Comparison of ENCODE assay signal across 8 cellular contexts in genomic region chr17:7862692-7863437, GRCh38. TPM values are rescaled to one million over a fixed set of nuclear protein-coding genes. Genes with fewer than 3 reads are reported as not detected.
A peak's percentile ranks its signal among the peaks of the same experiment; 100 is the strongest.
DNase-seq lines count a peak whose midpoint lies in the region; ATAC-seq and TF ChIP-seq lines count a peak whose summit lies in the region.

No MANE protein-coding gene starts in this region.

- H3K27me3 Mint-ChIP-seq in endothelial cell (ENCODE audit: unreplicated experiment): peaks cover 3% of the 10 kb centered on the region
- H3K27me3 Mint-ChIP-seq in nephron progenitor cell (ENCODE audit: low read depth, poor library complexity): peaks cover under 1% of the 10 kb centered on the region

- DNase-seq in DMS79 (lab: John Stamatoyannopoulos, UW) (peak; percentile 56), HT-29 (ENCODE audit: low spot score) (peak; percentile 50), SK-N-DZ (ENCODE audit: low spot score) (peak; percentile 75), endothelial cell (ENCODE audit: low spot score) (peak; percentile 46), nephron progenitor cell (peak; percentile 63), NCI-H2107 treated with DMSO at 0.1 percent for 48 hours (lab: John Stamatoyannopoulos, UW; ENCODE audit: unreplicated experiment) (no peak), COR-L47 (lab: John Stamatoyannopoulos, UW) (no peak)

- peak; percentile 81 for TF ChIP-seq CTCF in endothelial cell (IDR thresholded peaks at IDR 0.05; ENCODE audit: unreplicated experiment)
- TF ChIP-seq CTCF in nephron progenitor cell (IDR thresholded peaks at IDR 0.05): peak; percentile 72

- H3K4me1 Mint-ChIP-seq in endothelial cell (ENCODE audit: unreplicated experiment) (peaks cover 36% of the 10 kb centered on the region), nephron progenitor cell (peaks cover 15% of the 10 kb centered on the region)

- H3K36me3 Mint-ChIP-seq in endothelial cell (ENCODE audit: low read depth, unreplicated experiment): peaks cover 33% of the 10 kb centered on the region
- peaks cover 36% of the 10 kb centered on the region for H3K36me3 Mint-ChIP-seq in nephron progenitor cell (ENCODE audit: low read depth)

- H3K9me3 Mint-ChIP-seq in endothelial cell (ENCODE audit: unreplicated experiment): no peaks in the 10 kb centered on the region
- H3K9me3 Mint-ChIP-seq in nephron progenitor cell: peaks cover 11% of the 10 kb centered on the region

- H3K4me3 Mint-ChIP-seq in endothelial cell (ENCODE audit: unreplicated experiment) (no peak overlapping the region), nephron progenitor cell (no peak overlapping the region)

- ATAC-seq in HG03520 (IDR thresholded peaks at IDR 0.05; ENCODE audit: unreplicated experiment): no peak

- H3K27ac Mint-ChIP-seq in endothelial cell (ENCODE audit: unreplicated experiment) (no peak overlapping the region), nephron progenitor cell (peak overlapping the region; percentile 7)

RNA-seq across cellular contexts. Expression of gene CYB5D1, which starts 5.1 kb away (rescaled TPM):
- 8.4 and 10.7 TPM in 2 replicates for total RNA-seq in HT-29 (2014; rRNA removed; shearing (Covaris generic))
- 7.8 and 9.6 TPM in 2 replicates for polyA plus RNA-seq in SK-N-DZ (2014; cell fraction: cytosol; rRNA removed)
- 7.2 and 7.6 TPM in 2 replicates for polyA plus RNA-seq in SK-N-DZ (2014; cell fraction: nucleus; rRNA removed)
- total RNA-seq in endothelial cell (ENCODE audit: unreplicated experiment): 6.4 TPM

RNA-seq across cellular contexts. Expression of gene NAA38, which starts 5.5 kb away (rescaled TPM):
- total RNA-seq in HT-29 (2014; rRNA removed; shearing (Covaris generic)): 71.8 and 89.4 TPM in 2 replicates
- polyA plus RNA-seq in SK-N-DZ (2014; cell fraction: cytosol; rRNA removed): 80.9 and 97.9 TPM in 2 replicates
- polyA plus RNA-seq in SK-N-DZ (2014; cell fraction: nucleus; rRNA removed): 68.3 and 123 TPM in 2 replicates
- total RNA-seq in endothelial cell (ENCODE audit: unreplicated experiment): 97.9 TPM

RNA-seq across cellular contexts. Expression of gene TMEM88, which starts 8.0 kb away (rescaled TPM):
- total RNA-seq in HT-29 (2014; rRNA removed; shearing (Covaris generic)): 0.43 and 0.50 TPM in 2 replicates
- 0.62 and 2.0 TPM in 2 replicates for polyA plus RNA-seq in SK-N-DZ (2014; cell fraction: cytosol; rRNA removed)
- polyA plus RNA-seq in SK-N-DZ (2014; cell fraction: nucleus; rRNA removed): 3.2 and 4.5 TPM in 2 replicates
- total RNA-seq in endothelial cell (ENCODE audit: unreplicated experiment): 13.6 TPM

RNA-seq across cellular contexts. Expression of gene CHD3, which starts 25.7 kb away (rescaled TPM):
- 52.8 and 54.3 TPM in 2 replicates for total RNA-seq in HT-29 (2014; rRNA removed; shearing (Covaris generic))
- polyA plus RNA-seq in SK-N-DZ (2014; cell fraction: cytosol; rRNA removed): 53.5 and 55.5 TPM in 2 replicates
- polyA plus RNA-seq in SK-N-DZ (2014; cell fraction: nucleus; rRNA removed): 91.9 and 124 TPM in 2 replicates
- 133 TPM for total RNA-seq in endothelial cell (ENCODE audit: unreplicated experiment)

RNA-seq across cellular contexts. Expression of gene KDM6B, which starts 28.8 kb away (rescaled TPM):
- total RNA-seq in HT-29 (2014; rRNA removed; shearing (Covaris generic)): 5.3 and 17.6 TPM in 2 replicates
- polyA plus RNA-seq in SK-N-DZ (2014; cell fraction: cytosol; rRNA removed): 2.9 and 3.0 TPM in 2 replicates
- polyA plus RNA-seq in SK-N-DZ (2014; cell fraction: nucleus; rRNA removed): 2.8 and 15.8 TPM in 2 replicates
- total RNA-seq in endothelial cell (ENCODE audit: unreplicated experiment): 47.4 TPM

Comparison
In these comparisons a context has a peak if more than half of its experiments do, and no peak if none do; other contexts are left out.
1. DNase-seq: peak in DMS79 (single experiment), HT-29 (single experiment), SK-N-DZ (single experiment), endothelial cell (single experiment) and nephron progenitor cell (single experiment); none in NCI-H2107 treated with DMSO at 0.1 percent for 48 hours (single experiment) and COR-L47 (single experiment).